21 cellular contexts compared by ENCODE assay signal in the genomic region with DNA sequence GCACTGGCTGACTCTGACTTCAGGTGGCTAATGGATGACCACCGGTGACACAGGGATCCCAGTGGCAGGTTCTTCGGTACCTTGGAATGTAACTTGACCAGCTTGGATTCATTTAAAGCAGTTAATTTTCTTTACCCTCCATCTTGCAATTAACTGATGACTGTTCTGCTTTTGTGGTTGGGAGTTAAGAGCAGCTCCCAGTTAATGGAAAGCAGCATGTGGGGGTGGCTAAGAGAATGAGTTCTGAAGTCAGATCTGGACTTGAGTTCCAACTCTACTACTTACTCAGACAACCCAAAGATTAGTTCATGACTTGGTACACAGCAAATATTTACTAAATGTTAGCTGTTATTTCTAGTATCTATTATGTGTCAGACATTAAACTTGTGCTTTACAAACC. TPM values are rescaled to one million over a fixed set of nuclear protein-coding genes. Genes with fewer than 3 reads are reported as not detected.
DNase-seq lines count a peak whose midpoint lies in the region; ATAC-seq and TF ChIP-seq lines count a peak whose summit lies in the region.
"Had no signal": no experiment of that assay in that cellular context is flagged by ENCODE, and none has a peak within 500 bp of the region (broad histone marks: within the 10 kb centered on the region; RNA-seq: fewer than 3 reads in every experiment).

No MANE protein-coding gene starts in this region.

- intact Hi-C loops in dorsolateral prefrontal cortex (cut with DNase I), result no loop called here

- H3K4me3 ChIP-seq in GM23248 (no peak overlapping the region), dorsolateral prefrontal cortex (no peak overlapping the region), smooth muscle cell (no peak overlapping the region)

- H3K27me3 ChIP-seq in GM23248 (replicated peaks; ENCODE audit: insufficient read depth) (no peaks in the 10 kb centered on the region), dorsolateral prefrontal cortex (no peaks in the 10 kb centered on the region), smooth muscle cell (ENCODE audit: low read depth) (no peaks in the 10 kb centered on the region)
- H3K27me3 ChIP-seq: BE2C had no signal

- H3K27ac ChIP-seq in GM23248 (no peak overlapping the region), dorsolateral prefrontal cortex (peak overlapping the region in 52 of 59 donors; percentile 12 to 98 (median 90)), smooth muscle cell (ENCODE audit: low read depth) (peak overlapping the region; percentile 54)

- peaks cover 10% of the 10 kb centered on the region; the same call in 1 of the 2 replicates for H3F3A ChIP-seq in GM23248 (ENCODE audit: insufficient read depth)
- H3F3A ChIP-seq in smooth muscle cell (ENCODE audit: low read depth), result no peaks in the 10 kb centered on the region

- no peaks in the 10 kb centered on the region for H3K9me2 ChIP-seq in GM23248 (ENCODE audit: insufficient read depth)

- no peak overlapping the region for H3K4me2 ChIP-seq in GM23248 (ENCODE audit: unreplicated experiment)
- H3K4me2 ChIP-seq in smooth muscle cell, result no peak overlapping the region

- H3K9ac ChIP-seq in GM23248 (no peak overlapping the region), smooth muscle cell (ENCODE audit: low read depth) (no peak overlapping the region)

- H2AFZ ChIP-seq in GM23248, result no peak overlapping the region
- no peak overlapping the region for H2AFZ ChIP-seq in smooth muscle cell (ENCODE audit: low read depth)

- no peak for ATAC-seq in HG03565 (IDR thresholded peaks at IDR 0.05; ENCODE audit: unreplicated experiment)

- 0 out of 2 replicates have a peak, but pooled peaks cover 3% of the 10 kb centered on the region for H3K36me3 ChIP-seq in GM23248 (ENCODE audit: low read depth)
- no peaks in the 10 kb centered on the region for H3K36me3 ChIP-seq in smooth muscle cell (ENCODE audit: low read depth)
- H3K36me3 ChIP-seq: BE2C had no signal

- in situ Hi-C loops in GM23248 (cut with MboI), result no loop called here

- 94 to 95% methylated on average over 2 of the region's 2 CpGs for WGBS in GM23248 (ENCODE audit: low coverage in 1 of 2, low lambda C conversion rate in 2 of 2, missing lambda C conversion rate in 2 of 2), 2 experiments
- WGBS in smooth muscle cell (ENCODE audit: low lambda C conversion rate), result 66% methylated on average over 2 of the region's 2 CpGs

- H3K79me2 ChIP-seq in GM23248 (ENCODE audit: insufficient read depth) (no peaks in the 10 kb centered on the region), smooth muscle cell (ENCODE audit: low read depth) (no peaks in the 10 kb centered on the region)

- TF ChIP-seq CTCF in dorsolateral prefrontal cortex (IDR thresholded peaks at IDR 0.05 in 54 of 56, conservative IDR thresholded peaks at IDR 0.05 in 2 of 56; ENCODE audit: low read depth in 1 of 56, partially characterized antibody in 56 of 56), result no peak
- TF ChIP-seq CTCF in smooth muscle cell (IDR thresholded peaks at IDR 0.05; ENCODE audit: borderline replicate concordance, insufficient read depth, poor library complexity, severe bottlenecking), result no peak

- H3K9me3 ChIP-seq in GM23248 (ENCODE audit: low read depth), result no peaks in the 10 kb centered on the region
- H3K9me3 ChIP-seq in smooth muscle cell (replicated peaks; ENCODE audit: low read depth), result no peaks in the 10 kb centered on the region
- H3K9me3 ChIP-seq: BE2C had no signal

- peak; percentile 19 for DNase-seq in GM23248
- peak; percentile 17 for DNase-seq in NCI-H69 (lab: John Stamatoyannopoulos, UW)
- no peak for DNase-seq in dorsolateral prefrontal cortex
- no peak for DNase-seq in smooth muscle cell (lab: John Stamatoyannopoulos, UW; ENCODE audit: unreplicated experiment)
- no peak for DNase-seq in NCI-H1930 (lab: John Stamatoyannopoulos, UW)
- no peak for DNase-seq in OCI-M2 (lab: John Stamatoyannopoulos, UW; ENCODE audit: unreplicated experiment)
- DNase-seq: BE2C; DMS53; EL; GF-D8; Kasumi-1; NCI-H1092 treated with DMSO at 0.1 percent for 48 hours; NCI-H1436 treated with DMSO at 0.1 percent for 48 hours; NCI-H2029; NCI-H2227 treated with DMSO at 0.1 percent for 48 hours; NCI-H510A; NCI-H748 treated with DMSO at 0.1 percent for 48 hours; NK-92 treated with Interleukin-12 subunit alpha and Interleukin-12 subunit beta, amount 100 ng/mL, for 24 hours had no signal

- H3K4me1 ChIP-seq in GM23248 (ENCODE audit: insufficient read depth), result peaks cover 7% of the 10 kb centered on the region; the same call in 1 of the 2 replicates
- H3K4me1 ChIP-seq in smooth muscle cell (ENCODE audit: low read depth), result peaks cover 5% of the 10 kb centered on the region

- H4K20me1 ChIP-seq in GM23248 (ENCODE audit: insufficient read depth), result no peaks in the 10 kb centered on the region
- H4K20me1 ChIP-seq in smooth muscle cell (ENCODE audit: low read depth), result no peaks in the 10 kb centered on the region

RNA-seq across cellular contexts. Expression of gene FAM228A, which starts 58.5 kb away (rescaled TPM):
- 2.1 TPM in 1 of 2 replicates, not detected in the other for total RNA-seq in GM23248 (2014; rRNA removed; shearing (Covaris generic))
- not detected in 2 replicates for polyA plus RNA-seq in GM23248 (2016; fragmentation: Nextera tagmentation; extraction: Ambion mirVana)
- total RNA-seq in dorsolateral prefrontal cortex, result 10 to 100 TPM in 16 of 120 experiments, 1 to 10 TPM in 104; 1.7 to 12.5 (median 7.0) TPM
- total RNA-seq in smooth muscle cell, result not detected in 2 replicates
- 0.27 and 0.57 TPM in 2 replicates for polyA plus RNA-seq in smooth muscle cell
- total RNA-seq: A673, MCF 10A had no signal

Comparison
In these comparisons a context has a peak if more than half of its experiments do, and no peak if none do; other contexts are left out.
1. DNase-seq: peak in GM23248 (single experiment) and NCI-H69 (single experiment); none in dorsolateral prefrontal cortex (0 of 10), smooth muscle cell (single experiment), NCI-H1930 (0 of 2) and OCI-M2 (single experiment).